16 cellular contexts compared by ENCODE assay signal in genomic region chr6:110699780-110700179, GRCh38.
"Had no signal": no experiment of that assay in that cellular context is flagged by ENCODE, and none has a peak within 500 bp of the region (broad histone marks: within the 10 kb centered on the region; RNA-seq: fewer than 3 reads in every experiment).

No MANE protein-coding gene starts in this region.

- H3K4me1 Mint-ChIP-seq: nephron progenitor cell had no signal

- H3K4me3 Mint-ChIP-seq: activated naive CD4-positive, alpha-beta T cell treated with anti-CD3 and anti-CD28 coated beads for 36 hours; activated T-helper 17 cell treated with anti-CD3 and anti-CD28 coated beads, Interleukin-2, amount 50 U/mL, for 72 hours; nephron progenitor cell had no signal

- FAIRE-seq: astrocyte, colon, TTC549 had no signal

- H3K27me3 ChIP-seq: gastroesophageal sphincter, left lung, sigmoid colon had no signal

- DNase-seq: activated CD4-positive, alpha-beta T cell treated with anti-CD3 and anti-CD28 coated beads, Interleukin-2, amount 50 U/mL, for 1 hour; activated CD4-positive, CD25-positive, alpha-beta regulatory T cell; activated naive CD4-positive, alpha-beta T cell treated with anti-CD3 and anti-CD28 coated beads for 36 hours; activated T-cell treated with anti-CD3 and anti-CD28 coated beads for 4 hours; effector CD4-positive, alpha-beta T cell; left lung; mesendoderm; nephron progenitor cell; sigmoid colon; stimulated activated CD4-positive, alpha-beta T cell treated with anti-CD3 and anti-CD28 coated beads, Interleukin-12 subunit alpha, Interleukin-12 subunit beta, amount 100 ng/mL, for 4 hours; stimulated activated naive CD4-positive, alpha-beta T cell treated with Interleukin-2 at 50 U/mL for 16 hours had no signal

- H3K9me3 Mint-ChIP-seq: activated naive CD4-positive, alpha-beta T cell treated with anti-CD3 and anti-CD28 coated beads for 36 hours; activated T-helper 17 cell treated with anti-CD3 and anti-CD28 coated beads, Interleukin-2, amount 50 U/mL, for 72 hours had no signal

- H3K36me3 ChIP-seq: gastroesophageal sphincter, left lung, sigmoid colon had no signal

- H3K27ac Mint-ChIP-seq: activated naive CD4-positive, alpha-beta T cell treated with anti-CD3 and anti-CD28 coated beads for 36 hours; activated T-helper 17 cell treated with anti-CD3 and anti-CD28 coated beads, Interleukin-2, amount 50 U/mL, for 72 hours; nephron progenitor cell had no signal

- H3K27me3 Mint-ChIP-seq: activated T-helper 17 cell treated with anti-CD3 and anti-CD28 coated beads, Interleukin-2, amount 50 U/mL, for 72 hours had no signal

- H3K4me1 ChIP-seq: gastroesophageal sphincter, sigmoid colon had no signal

- H3K27ac ChIP-seq: left lung, sigmoid colon had no signal

- H3K9me3 ChIP-seq: gastroesophageal sphincter, left lung, sigmoid colon had no signal

- H3K4me3 ChIP-seq: gastroesophageal sphincter, left lung, sigmoid colon had no signal

- ATAC-seq: activated T-helper 17 cell treated with anti-CD3 and anti-CD28 coated beads, Interleukin-2, amount 50 U/mL, for 72 hours had no signal
